In genomic region chr9:4661165-4662095, GRCh38 we compare ENCODE assay signal across 8 cellular contexts. TPM values are rescaled to one million over a fixed set of nuclear protein-coding genes. Genes with fewer than 3 reads are reported as not detected.
A peak's percentile ranks its signal among the peaks of the same experiment; 100 is the strongest.
DNase-seq lines count a peak whose midpoint lies in the region; ATAC-seq and TF ChIP-seq lines count a peak whose summit lies in the region.

No MANE protein-coding gene starts in this region.

- H3K27me3 Mint-ChIP-seq in T-helper 2 cell treated with Interferon-gamma antibody and Interleukin-4, amounts not matched to agents 5 μg/mL and 100 μg/mL, for 36 hours (ENCODE audit: low read depth), result peaks cover 11% of the 10 kb centered on the region
- H3K27me3 Mint-ChIP-seq in neural progenitor cell (ENCODE audit: insufficient read depth, low read depth), result no peaks in the 10 kb centered on the region

- peak overlapping the region; percentile 83 for H3K4me2 ChIP-seq in OCI-LY7 (ENCODE audit: low read length)
- peak overlapping the region; percentile 93 for H3K4me2 ChIP-seq in neural progenitor cell

- H3K4me1 ChIP-seq in OCI-LY7 (ENCODE audit: insufficient read depth, low read length, poor library complexity, severe bottlenecking) (peaks cover 21% of the 10 kb centered on the region), neural progenitor cell (peaks cover 7% of the 10 kb centered on the region)

- TF ChIP-seq CTCF in OCI-LY7 (conservative IDR thresholded peaks at IDR 0.05; ENCODE audit: low read length), result no peak
- no peak for TF ChIP-seq CTCF in neural progenitor cell (IDR thresholded peaks at IDR 0.05)

- H3K9me3 ChIP-seq in OCI-LY7 (ENCODE audit: low read length) (no peaks in the 10 kb centered on the region), neural progenitor cell (ENCODE audit: low read depth) (no peaks in the 10 kb centered on the region)

- peak overlapping the region; percentile 77 for H3K27ac Mint-ChIP-seq in T-helper 2 cell treated with Interferon-gamma antibody and Interleukin-4, amounts not matched to agents 5 μg/mL and 100 μg/mL, for 36 hours
- no peak overlapping the region for H3K27ac Mint-ChIP-seq in neural progenitor cell

- H3K27ac ChIP-seq in OCI-LY7 (ENCODE audit: low read depth, low read length, poor library complexity, severe bottlenecking) (no peak overlapping the region), neural progenitor cell (no peak overlapping the region)

- CTCF ChIA-PET in OCI-LY7 (lab: Charles Lee; ENCODE audit: unreplicated experiment), result no interaction called here

- BruUV-seq in OCI-LY7 (replicated peaks; lab: Mats Ljungman, UMichigan), result no TSS peak

- peaks cover 3% of the 10 kb centered on the region for H3K36me3 Mint-ChIP-seq in T-helper 2 cell treated with Interferon-gamma antibody and Interleukin-4, amounts not matched to agents 5 μg/mL and 100 μg/mL, for 36 hours (ENCODE audit: low read depth)
- no peaks in the 10 kb centered on the region for H3K36me3 Mint-ChIP-seq in neural progenitor cell

- H3K79me2 ChIP-seq in OCI-LY7 (ENCODE audit: insufficient read depth, low read depth, low read length) (no peaks in the 10 kb centered on the region), neural progenitor cell (ENCODE audit: low read depth) (no peaks in the 10 kb centered on the region)

- no peaks in the 10 kb centered on the region for H3K9me3 Mint-ChIP-seq in T-helper 2 cell treated with Interferon-gamma antibody and Interleukin-4, amounts not matched to agents 5 μg/mL and 100 μg/mL, for 36 hours
- no peaks in the 10 kb centered on the region for H3K9me3 Mint-ChIP-seq in neural progenitor cell

- H3F3A ChIP-seq in neural progenitor cell (ENCODE audit: low read depth), result peaks cover 16% of the 10 kb centered on the region

- H3K4me1 Mint-ChIP-seq in T-helper 2 cell treated with Interferon-gamma antibody and Interleukin-4, amounts not matched to agents 5 μg/mL and 100 μg/mL, for 36 hours (ENCODE audit: low read depth), result peaks cover 39% of the 10 kb centered on the region
- H3K4me1 Mint-ChIP-seq in neural progenitor cell, result peaks cover 33% of the 10 kb centered on the region

- no peak for ATAC-seq in HG02981 (IDR thresholded peaks at IDR 0.05; ENCODE audit: unreplicated experiment)
- no peak for ATAC-seq in HG03175 (IDR thresholded peaks at IDR 0.05; ENCODE audit: unreplicated experiment)

- H3K27me3 ChIP-seq in neural progenitor cell, result peaks cover 9% of the 10 kb centered on the region

- DNase-seq in T-helper 2 cell treated with Interferon-gamma antibody and Interleukin-4, amounts not matched to agents 5 μg/mL and 100 μg/mL, for 36 hours (ENCODE audit: low spot score), result no peak
- no peak for DNase-seq in T-helper 2 cell
- no peak for DNase-seq in OCI-LY7 (ENCODE audit: low spot score)
- peak; percentile 17 for DNase-seq in effector CD8-positive, alpha-beta T cell (lab: John Stamatoyannopoulos, UW)
- no peak for DNase-seq in neural progenitor cell (ENCODE audit: low spot score)
- DNase-seq in stimulated activated CD4-positive, alpha-beta T cell treated with anti-CD3 and anti-CD28 coated beads, Interleukin-4, amount 100 ng/mL, for 4 hours, result no peak

- H2AFZ ChIP-seq in OCI-LY7 (ENCODE audit: low read length) (peak overlapping the region; percentile 88), neural progenitor cell (replicated peaks) (peak overlapping the region; percentile 81)

- H4K20me1 ChIP-seq in OCI-LY7 (ENCODE audit: insufficient read depth, low read length) (no peaks in the 10 kb centered on the region), neural progenitor cell (ENCODE audit: low read depth) (no peaks in the 10 kb centered on the region)

- POLR2A ChIA-PET in OCI-LY7 (lab: Charles Lee), result interaction anchor here (0.5 to 1.2 kb wide), 4 partner anchors 17 to 1068 kb away, joined by 3 read pairs; no protein-coding TSS in a partner anchor

- H3K4me3 Mint-ChIP-seq in T-helper 2 cell treated with Interferon-gamma antibody and Interleukin-4, amounts not matched to agents 5 μg/mL and 100 μg/mL, for 36 hours, result peak overlapping the region; percentile 90
- H3K4me3 Mint-ChIP-seq in neural progenitor cell, result peak overlapping the region; percentile 89

- H3K9me2 ChIP-seq in OCI-LY7 (ENCODE audit: insufficient read depth, low read length), result no peaks in the 10 kb centered on the region

- H3K9ac ChIP-seq in neural progenitor cell, result no peak overlapping the region

- H3K4me3 ChIP-seq in OCI-LY7 (ENCODE audit: low read depth, low read length, poor library complexity, severe bottlenecking), result peak overlapping the region; percentile 77
- H3K4me3 ChIP-seq in neural progenitor cell, result peak overlapping the region; percentile 69

- intact Hi-C loops in OCI-LY7 (cut with micrococcal nuclease; ENCODE audit: unreplicated experiment), result loop anchor here (1.0 to 5.0 kb wide), 3 partner anchors 79 to 776 kb away; partner anchors contain the start of gene PLGRKT

- H3K36me3 ChIP-seq in OCI-LY7 (ENCODE audit: insufficient read depth, low read length) (no peaks in the 10 kb centered on the region), neural progenitor cell (no peaks in the 10 kb centered on the region)

RNA-seq across cellular contexts. Expression of gene PLPP6, which starts 0.7 kb away (rescaled TPM):
- 2.5 and 4.6 TPM in 2 replicates for total RNA-seq in OCI-LY7 (2014; rRNA removed; shearing (Covaris generic))
- total RNA-seq in OCI-LY7 (2022) (7.5 and 8.1 TPM in 2 replicates), neural progenitor cell (ENCODE audit: low replicate concordance) (10.5 and 11.1 TPM in 2 replicates)

RNA-seq across cellular contexts. Expression of gene SPATA6L, which starts 4.8 kb away (rescaled TPM):
- not detected in 2 replicates for total RNA-seq in OCI-LY7 (2014; rRNA removed; shearing (Covaris generic))
- total RNA-seq in OCI-LY7 (2022) (0.49 and 2.3 TPM in 2 replicates), neural progenitor cell (ENCODE audit: low replicate concordance) (0.99 TPM in 1 of 2 replicates, not detected in the other)

RNA-seq across cellular contexts. Expression of gene CDC37L1, which starts 17.9 kb away (rescaled TPM):
- 11.7 and 13.8 TPM in 2 replicates for total RNA-seq in OCI-LY7 (2014; rRNA removed; shearing (Covaris generic))
- total RNA-seq in OCI-LY7 (2022) (9.3 and 11.1 TPM in 2 replicates), neural progenitor cell (ENCODE audit: low replicate concordance) (24.3 and 32.1 TPM in 2 replicates)
